Comparison of ENCODE assay signal across 8 cellular contexts in genomic region chr1:204837440-204838084, GRCh38. TPM values are rescaled to one million over a fixed set of nuclear protein-coding genes. Genes with fewer than 3 reads are reported as not detected.
DNase-seq lines count a peak whose midpoint lies in the region; ATAC-seq and TF ChIP-seq lines count a peak whose summit lies in the region.

No MANE protein-coding gene starts in this region.

- peaks cover 2 to 10% of the 10 kb centered on the region in 2 donors for H3K9me3 Mint-ChIP-seq in effector memory CD8-positive, alpha-beta T cell

- H3K27ac ChIP-seq in left ventricle myocardium inferior (replicated peaks): no peak overlapping the region

- H3K27ac Mint-ChIP-seq in effector memory CD8-positive, alpha-beta T cell: no peak overlapping the region

- peaks cover 9% of the 10 kb centered on the region for H3K4me1 ChIP-seq in left ventricle myocardium inferior

- no peaks in the 10 kb centered on the region for H3K36me3 Mint-ChIP-seq in effector memory CD8-positive, alpha-beta T cell (ENCODE audit: insufficient read depth)

- no peak for TF ChIP-seq CTCF in left ventricle myocardium inferior (IDR thresholded peaks at IDR 0.05; ENCODE audit: borderline replicate concordance)

- ATAC-seq in GM19035 (IDR thresholded peaks at IDR 0.05; ENCODE audit: unreplicated experiment): no peak
- no peak for ATAC-seq in effector memory CD8-positive, alpha-beta T cell (replicated peaks)

- no peaks in the 10 kb centered on the region for H3K9me3 ChIP-seq in left ventricle myocardium inferior (replicated peaks)

- H3K27me3 ChIP-seq in left ventricle myocardium inferior (ENCODE audit: low read depth): peaks cover 19% of the 10 kb centered on the region

- H3K36me3 ChIP-seq in left ventricle myocardium inferior: peaks cover 3% of the 10 kb centered on the region

- DNase-seq in stimulated activated CD4-positive, alpha-beta T cell treated with anti-CD3 and anti-CD28 coated beads, Interleukin-15, amount 100 ng/mL, for 24 hours: peak; percentile 36
- DNase-seq in stimulated activated CD4-positive, alpha-beta T cell treated with anti-CD3 and anti-CD28 coated beads, Interleukin-1b, Interleukin-23, amount 100 ng/mL, for 48 hours: no peak
- peak; percentile 19 for DNase-seq in activated CD4-positive, alpha-beta T cell treated with anti-CD3 and anti-CD28 coated beads, Interleukin-2, amount 50 U/mL, for 1 hour
- DNase-seq in left ventricle myocardium inferior (peak; percentile 34), superior temporal gyrus (ENCODE audit: extremely low spot score) (peak; percentile 68), NOMO-1 treated with DMSO at 0.1 percent for 48 hours (lab: John Stamatoyannopoulos, UW; ENCODE audit: unreplicated experiment) (no peak)
- DNase-seq in effector memory CD8-positive, alpha-beta T cell: no peak

- H3K4me3 ChIP-seq in left ventricle myocardium inferior: no peak overlapping the region

- H3K27me3 Mint-ChIP-seq in effector memory CD8-positive, alpha-beta T cell: peaks cover 33 to 74% of the 10 kb centered on the region in 2 donors

- no peak overlapping the region for H3K4me3 Mint-ChIP-seq in effector memory CD8-positive, alpha-beta T cell

- intact Hi-C loops in left ventricle myocardium inferior (cut with micrococcal nuclease): no loop called here

- no peaks in the 10 kb centered on the region for H3K4me1 Mint-ChIP-seq in effector memory CD8-positive, alpha-beta T cell (ENCODE audit: low read depth in 2 of 2)

RNA-seq across cellular contexts. Expression of gene NFASC, which starts 33.1 kb away (rescaled TPM):
- 8.2 TPM for total RNA-seq in left ventricle myocardium inferior

Comparison
In these comparisons a context has a peak if more than half of its experiments do, and no peak if none do; other contexts are left out.
1. DNase-seq: peak in stimulated activated CD4-positive, alpha-beta T cell treated with anti-CD3 and anti-CD28 coated beads, Interleukin-15, amount 100 ng/mL, for 24 hours (single experiment), activated CD4-positive, alpha-beta T cell treated with anti-CD3 and anti-CD28 coated beads, Interleukin-2, amount 50 U/mL, for 1 hour (single experiment), left ventricle myocardium inferior (single experiment) and superior temporal gyrus (single experiment); none in stimulated activated CD4-positive, alpha-beta T cell treated with anti-CD3 and anti-CD28 coated beads, Interleukin-1b, Interleukin-23, amount 100 ng/mL, for 48 hours (single experiment), effector memory CD8-positive, alpha-beta T cell (0 of 3) and NOMO-1 treated with DMSO at 0.1 percent for 48 hours (single experiment).